In the genomic region with DNA sequence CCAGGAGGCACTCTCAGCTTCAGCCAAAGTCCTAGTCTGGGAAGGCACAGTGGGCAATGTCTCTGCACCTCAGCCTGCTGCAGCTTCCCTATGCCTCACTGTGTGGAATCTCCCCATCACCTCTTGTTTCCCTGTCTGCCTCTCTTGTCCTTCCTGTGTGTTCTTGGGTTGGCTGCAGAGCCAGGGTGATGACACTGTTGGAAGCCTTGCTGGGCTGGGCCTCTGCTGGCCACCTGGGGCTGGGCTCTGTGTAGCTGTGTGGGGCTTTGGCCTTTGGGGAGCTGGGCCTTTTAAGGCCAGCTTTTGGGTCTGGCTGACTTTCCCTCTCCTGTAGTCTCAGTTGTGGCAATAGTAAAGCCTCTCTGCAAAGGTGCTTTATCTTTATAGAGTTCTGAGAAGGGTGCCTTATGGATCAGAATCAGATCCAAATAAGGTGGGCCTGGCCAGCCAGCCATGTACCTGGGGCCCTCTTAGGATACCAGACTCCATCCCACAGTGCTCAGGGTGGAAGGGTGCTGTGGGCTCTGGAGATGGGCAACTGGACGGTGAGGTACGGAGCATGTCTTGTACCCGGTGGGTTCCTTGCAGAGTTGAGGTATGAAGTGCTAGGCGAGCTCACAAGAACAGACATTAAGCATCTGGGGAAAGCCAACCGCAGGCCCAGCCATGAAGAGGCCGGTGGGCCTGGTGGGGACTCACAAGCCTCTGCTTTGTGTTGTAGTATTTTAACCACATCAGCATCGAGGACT, we compare ENCODE assay signal across 1 cellular context.
TF ChIP-seq lines count a peak whose summit lies in the region.

No MANE protein-coding gene starts in this region.

TF ChIP-seq in HepG2, 621 proteins besides CTCF, POLR2A, EP300 and RAD21:
- TF ChIP-seq ATRX (CRISPR knock-in tag; IDR thresholded peaks at IDR 0.05; ENCODE audit: borderline replicate concordance) (no peak), SNAPC2 (CRISPR knock-in tag; IDR thresholded peaks at IDR 0.05) (no peak), ZFP1 (CRISPR knock-in tag; IDR thresholded peaks at IDR 0.05) (no peak), ATF7 (IDR thresholded peaks at IDR 0.05) (no peak), ATF7 (CRISPR knock-in tag; IDR thresholded peaks at IDR 0.05) (no peak), CBX2 (IDR thresholded peaks at IDR 0.05; ENCODE audit: low read depth, low read length) (no peak), CBX2 (CRISPR knock-in tag; IDR thresholded peaks at IDR 0.05; ENCODE audit: low read depth) (no peak), SAFB2 (CRISPR knock-in tag; IDR thresholded peaks at IDR 0.05; ENCODE audit: borderline replicate concordance, low read depth) (no peak), TARDBP (CRISPR knock-in tag; IDR thresholded peaks at IDR 0.05) (no peak), FOXC1 (CRISPR knock-in tag; IDR thresholded peaks at IDR 0.05; ENCODE audit: borderline replicate concordance) (no peak), ZNF839 (CRISPR knock-in tag; IDR thresholded peaks at IDR 0.05; ENCODE audit: borderline replicate concordance) (no peak), HNRNPK (IDR thresholded peaks at IDR 0.05; ENCODE audit: low read depth, low read length, poor library complexity, severe bottlenecking) (no peak), ZBTB42 (CRISPR knock-in tag; IDR thresholded peaks at IDR 0.05) (no peak), ZSCAN22 (CRISPR knock-in tag; IDR thresholded peaks at IDR 0.05) (no peak), TP53 (CRISPR knock-in tag; conservative IDR thresholded peaks at IDR 0.05) (no peak), CREB1 (IDR thresholded peaks at IDR 0.05) (no peak), CREB1 (CRISPR knock-in tag; IDR thresholded peaks at IDR 0.05) (no peak), ZNF746 (CRISPR knock-in tag; IDR thresholded peaks at IDR 0.05) (no peak), ZNF776 (CRISPR knock-in tag; IDR thresholded peaks at IDR 0.05) (no peak), SKI (IDR thresholded peaks at IDR 0.05; ENCODE audit: partially characterized antibody) (no peak), STAT5B (CRISPR knock-in tag; IDR thresholded peaks at IDR 0.05) (no peak)
- TF ChIP-seq, protein P1, sequence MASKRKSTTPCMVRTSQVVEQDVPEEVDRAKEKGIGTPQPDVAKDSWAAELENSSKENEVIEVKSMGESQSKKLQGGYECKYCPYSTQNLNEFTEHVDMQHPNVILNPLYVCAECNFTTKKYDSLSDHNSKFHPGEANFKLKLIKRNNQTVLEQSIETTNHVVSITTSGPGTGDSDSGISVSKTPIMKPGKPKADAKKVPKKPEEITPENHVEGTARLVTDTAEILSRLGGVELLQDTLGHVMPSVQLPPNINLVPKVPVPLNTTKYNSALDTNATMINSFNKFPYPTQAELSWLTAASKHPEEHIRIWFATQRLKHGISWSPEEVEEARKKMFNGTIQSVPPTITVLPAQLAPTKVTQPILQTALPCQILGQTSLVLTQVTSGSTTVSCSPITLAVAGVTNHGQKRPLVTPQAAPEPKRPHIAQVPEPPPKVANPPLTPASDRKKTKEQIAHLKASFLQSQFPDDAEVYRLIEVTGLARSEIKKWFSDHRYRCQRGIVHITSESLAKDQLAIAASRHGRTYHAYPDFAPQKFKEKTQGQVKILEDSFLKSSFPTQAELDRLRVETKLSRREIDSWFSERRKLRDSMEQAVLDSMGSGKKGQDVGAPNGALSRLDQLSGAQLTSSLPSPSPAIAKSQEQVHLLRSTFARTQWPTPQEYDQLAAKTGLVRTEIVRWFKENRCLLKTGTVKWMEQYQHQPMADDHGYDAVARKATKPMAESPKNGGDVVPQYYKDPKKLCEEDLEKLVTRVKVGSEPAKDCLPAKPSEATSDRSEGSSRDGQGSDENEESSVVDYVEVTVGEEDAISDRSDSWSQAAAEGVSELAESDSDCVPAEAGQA (IDR thresholded peaks at IDR 0.05; ENCODE audit: low read depth) = no peak
- TF ChIP-seq, protein P1 (CRISPR knock-in tag; IDR thresholded peaks at IDR 0.05; ENCODE audit: borderline replicate concordance) = no peak
- TF ChIP-seq, protein P2, sequence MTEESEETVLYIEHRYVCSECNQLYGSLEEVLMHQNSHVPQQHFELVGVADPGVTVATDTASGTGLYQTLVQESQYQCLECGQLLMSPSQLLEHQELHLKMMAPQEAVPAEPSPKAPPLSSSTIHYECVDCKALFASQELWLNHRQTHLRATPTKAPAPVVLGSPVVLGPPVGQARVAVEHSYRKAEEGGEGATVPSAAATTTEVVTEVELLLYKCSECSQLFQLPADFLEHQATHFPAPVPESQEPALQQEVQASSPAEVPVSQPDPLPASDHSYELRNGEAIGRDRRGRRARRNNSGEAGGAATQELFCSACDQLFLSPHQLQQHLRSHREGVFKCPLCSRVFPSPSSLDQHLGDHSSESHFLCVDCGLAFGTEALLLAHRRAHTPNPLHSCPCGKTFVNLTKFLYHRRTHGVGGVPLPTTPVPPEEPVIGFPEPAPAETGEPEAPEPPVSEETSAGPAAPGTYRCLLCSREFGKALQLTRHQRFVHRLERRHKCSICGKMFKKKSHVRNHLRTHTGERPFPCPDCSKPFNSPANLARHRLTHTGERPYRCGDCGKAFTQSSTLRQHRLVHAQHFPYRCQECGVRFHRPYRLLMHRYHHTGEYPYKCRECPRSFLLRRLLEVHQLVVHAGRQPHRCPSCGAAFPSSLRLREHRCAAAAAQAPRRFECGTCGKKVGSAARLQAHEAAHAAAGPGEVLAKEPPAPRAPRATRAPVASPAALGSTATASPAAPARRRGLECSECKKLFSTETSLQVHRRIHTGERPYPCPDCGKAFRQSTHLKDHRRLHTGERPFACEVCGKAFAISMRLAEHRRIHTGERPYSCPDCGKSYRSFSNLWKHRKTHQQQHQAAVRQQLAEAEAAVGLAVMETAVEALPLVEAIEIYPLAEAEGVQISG (CRISPR knock-in tag; IDR thresholded peaks at IDR 0.05) = no peak
